Comparison of ENCODE assay signal across 29 cellular contexts in genomic region chr5:68181039-68181599, GRCh38.
"Had no signal": no experiment of that assay in that cellular context is flagged by ENCODE, and none has a peak within 500 bp of the region (broad histone marks: within the 10 kb centered on the region; RNA-seq: fewer than 3 reads in every experiment).

No MANE protein-coding gene starts in this region.

- H3K4me3 ChIP-seq: esophagus squamous epithelium, neural progenitor cell, psoas muscle, stomach, tibial artery had no signal

- H3K4me2 ChIP-seq: neural progenitor cell had no signal

- H3K27ac Mint-ChIP-seq: activated naive CD4-positive, alpha-beta T cell treated with anti-CD3 and anti-CD28 coated beads for 36 hours; activated naive CD8-positive, alpha-beta T cell treated with anti-CD3 and anti-CD28 coated beads, Interleukin-2, amount 10 ng/mL, durations not matched to agents 7 days and 5 days; natural killer cell; neural progenitor cell; stimulated activated naive B cell treated with anti-CD40 and anti-IgM and Interleukin-4, amounts not matched to agents 10 μg/mL and 1 μg/mL and 100 μg/mL, for 72 hours had no signal

- FAIRE-seq: astrocyte had no signal

- H3K9ac ChIP-seq: neural progenitor cell, parathyroid adenoma had no signal

- H3K27me3 ChIP-seq: esophagus squamous epithelium, neural progenitor cell, stomach, tibial artery had no signal

- H3K27ac ChIP-seq: esophagus squamous epithelium, neural progenitor cell, parathyroid adenoma, psoas muscle, stomach, tibial artery, WERI-Rb-1 had no signal

- ATAC-seq: activated CD4-positive, CD25-positive, alpha-beta regulatory T cell treated with anti-CD3 and anti-CD28 coated beads, Interleukin-2, amount 50 U/mL, for 24 hours; effector memory CD8-positive, alpha-beta T cell; left cardiac atrium; natural killer cell; psoas muscle; stimulated activated naive B cell treated with anti-CD40 and anti-IgM and Interleukin-4, amounts not matched to agents 10 μg/mL and 1 μg/mL and 100 μg/mL, for 72 hours; T-helper 17 cell had no signal

- H3K36me3 ChIP-seq: esophagus squamous epithelium, neural progenitor cell, stomach, tibial artery, WERI-Rb-1 had no signal

- H3K9me3 ChIP-seq: esophagus squamous epithelium, psoas muscle, stomach, tibial artery had no signal

- H3K4me3 Mint-ChIP-seq: activated naive CD4-positive, alpha-beta T cell treated with anti-CD3 and anti-CD28 coated beads for 36 hours; activated naive CD8-positive, alpha-beta T cell treated with anti-CD3 and anti-CD28 coated beads, Interleukin-2, amount 10 ng/mL, durations not matched to agents 7 days and 5 days; effector memory CD8-positive, alpha-beta T cell; natural killer cell; neural progenitor cell; stimulated activated naive B cell treated with anti-CD40 and anti-IgM and Interleukin-4, amounts not matched to agents 10 μg/mL and 1 μg/mL and 100 μg/mL, for 72 hours; T-helper 17 cell had no signal

- H3K36me3 Mint-ChIP-seq: activated naive CD8-positive, alpha-beta T cell treated with anti-CD3 and anti-CD28 coated beads, Interleukin-2, amount 10 ng/mL, durations not matched to agents 7 days and 5 days; natural killer cell; neural progenitor cell; stimulated activated naive B cell treated with anti-CD40 and anti-IgM and Interleukin-4, amounts not matched to agents 10 μg/mL and 1 μg/mL and 100 μg/mL, for 72 hours had no signal

- DNase-seq: activated CD4-positive, alpha-beta T cell treated with anti-CD3 and anti-CD28 coated beads for 48 hours; activated CD4-positive, alpha-beta T cell treated with anti-CD3 and anti-CD28 coated beads, Interleukin-2, amount 50 U/mL, for 48 hours; activated CD8-positive, alpha-beta memory T cell treated with anti-CD3 and anti-CD28 coated beads for 24 hours; activated effector memory CD4-positive, alpha-beta T cell treated with Interleukin-2 at 50 U/mL for 16 hours; activated naive CD4-positive, alpha-beta T cell treated with anti-CD3 and anti-CD28 coated beads for 36 hours; activated naive CD8-positive, alpha-beta T cell treated with anti-CD3 and anti-CD28 coated beads, Interleukin-2, amount 10 ng/mL, durations not matched to agents 7 days and 5 days; amniotic stem cell; cortex of kidney; effector memory CD8-positive, alpha-beta T cell; esophagus squamous epithelium; foreskin melanocyte; islet precursor cell; left cardiac atrium; mammary epithelial cell; natural killer cell; occipital lobe; psoas muscle; stimulated activated CD4-positive, alpha-beta T cell treated with anti-CD3 and anti-CD28 coated beads, Interleukin-15, amount 100 ng/mL, for 24 hours; stimulated activated CD4-positive, alpha-beta T cell treated with anti-CD3 and anti-CD28 coated beads, Interleukin-2, amount 100 ng/mL, for 24 hours; stimulated activated naive B cell treated with anti-CD40 and anti-IgM and Interleukin-4, amounts not matched to agents 10 μg/mL and 1 μg/mL and 100 μg/mL, for 72 hours; stomach; T-helper 17 cell; T1000; tibial artery; WERI-Rb-1 had no signal

- H3K9me3 Mint-ChIP-seq: activated naive CD4-positive, alpha-beta T cell treated with anti-CD3 and anti-CD28 coated beads for 36 hours; activated naive CD8-positive, alpha-beta T cell treated with anti-CD3 and anti-CD28 coated beads, Interleukin-2, amount 10 ng/mL, durations not matched to agents 7 days and 5 days; effector memory CD8-positive, alpha-beta T cell; natural killer cell had no signal

- H3K4me1 ChIP-seq: esophagus squamous epithelium, neural progenitor cell, psoas muscle, stomach, tibial artery had no signal

- H2AFZ ChIP-seq: neural progenitor cell, parathyroid adenoma had no signal

- H3K27me3 Mint-ChIP-seq: effector memory CD8-positive, alpha-beta T cell; stimulated activated naive B cell treated with anti-CD40 and anti-IgM and Interleukin-4, amounts not matched to agents 10 μg/mL and 1 μg/mL and 100 μg/mL, for 72 hours; T-helper 17 cell had no signal

- H3K4me1 Mint-ChIP-seq: activated naive CD8-positive, alpha-beta T cell treated with anti-CD3 and anti-CD28 coated beads, Interleukin-2, amount 10 ng/mL, durations not matched to agents 7 days and 5 days; neural progenitor cell had no signal

- H3K79me2 ChIP-seq: parathyroid adenoma had no signal
